Comparison of ENCODE assay signal across 11 cellular contexts in the genomic region with DNA sequence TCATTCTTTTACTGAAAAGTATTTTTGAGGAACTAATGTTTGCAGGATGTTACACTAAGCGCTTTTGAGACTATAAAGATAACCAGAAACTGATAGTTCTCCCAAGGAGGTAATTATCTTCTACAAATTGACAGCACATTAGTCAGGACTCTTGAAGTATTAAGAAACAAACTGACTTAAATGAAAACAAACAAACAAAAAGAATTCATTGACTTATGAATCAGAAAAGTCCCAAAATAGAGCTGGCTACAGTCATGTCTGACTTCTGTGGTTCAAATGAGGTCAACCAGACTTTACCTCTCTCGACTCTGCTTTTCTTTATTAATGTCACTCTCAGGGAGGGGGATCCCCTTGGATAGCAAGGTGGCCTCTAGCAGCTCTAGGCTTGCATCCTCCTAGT.
DNase-seq lines count a peak whose midpoint lies in the region; ATAC-seq and TF ChIP-seq lines count a peak whose summit lies in the region.
"Had no signal": no experiment of that assay in that cellular context is flagged by ENCODE, and none has a peak within 500 bp of the region (broad histone marks: within the 10 kb centered on the region; RNA-seq: fewer than 3 reads in every experiment).

No MANE protein-coding gene starts in this region.

- no peak for TF ChIP-seq CTCF in fibroblast of villous mesenchyme (IDR thresholded peaks at IDR 0.05; ENCODE audit: insufficient read depth, low read depth, low read length)
- TF ChIP-seq CTCF in chondrocyte (IDR thresholded peaks at IDR 0.05): no peak
- no peak for TF ChIP-seq CTCF in endothelial cell (IDR thresholded peaks at IDR 0.05; ENCODE audit: unreplicated experiment)

- H3K36me3 Mint-ChIP-seq in chondrocyte (ENCODE audit: low read depth) (peaks cover 18% of the 10 kb centered on the region), endothelial cell (ENCODE audit: low read depth, unreplicated experiment) (peaks cover 5% of the 10 kb centered on the region)

- ATAC-seq in GM18907 (IDR thresholded peaks at IDR 0.05; ENCODE audit: unreplicated experiment): peak; percentile 99
- ATAC-seq in GM21619 (IDR thresholded peaks at IDR 0.05; ENCODE audit: unreplicated experiment): peak; percentile 97
- ATAC-seq in HG03159 (IDR thresholded peaks at IDR 0.05; ENCODE audit: unreplicated experiment): peak; percentile 90

- DNase-seq in fibroblast of villous mesenchyme (ENCODE audit: low read depth) (peak; percentile 9), chondrocyte (ENCODE audit: low spot score) (no peak), NCI-H1417 (lab: John Stamatoyannopoulos, UW) (no peak), endothelial cell (ENCODE audit: low spot score) (no peak), caudate nucleus (lab: John Stamatoyannopoulos, UW) (no peak)
- DNase-seq: activated naive CD4-positive, alpha-beta T cell; DND-41; NCI-H226 had no signal

- no peak overlapping the region for H3K4me3 ChIP-seq in fibroblast of villous mesenchyme (ENCODE audit: low read depth, low read length)

- H3K4me3 Mint-ChIP-seq in chondrocyte (ENCODE audit: unreplicated experiment): no peak overlapping the region
- no peak overlapping the region for H3K4me3 Mint-ChIP-seq in endothelial cell (ENCODE audit: unreplicated experiment)

- no peaks in the 10 kb centered on the region for H3K27me3 Mint-ChIP-seq in chondrocyte (ENCODE audit: low read depth)
- H3K27me3 Mint-ChIP-seq in endothelial cell (ENCODE audit: unreplicated experiment): no peaks in the 10 kb centered on the region

- H3K4me1 Mint-ChIP-seq in chondrocyte (ENCODE audit: low read depth) (peaks cover 16% of the 10 kb centered on the region), endothelial cell (ENCODE audit: unreplicated experiment) (peaks cover 4% of the 10 kb centered on the region)

- H3K27ac Mint-ChIP-seq in chondrocyte (ENCODE audit: unreplicated experiment) (no peak overlapping the region), endothelial cell (ENCODE audit: unreplicated experiment) (no peak overlapping the region)

- H3K27ac ChIP-seq in caudate nucleus (ENCODE audit: low read depth, low read length): no peak overlapping the region

- H3K9me3 Mint-ChIP-seq in chondrocyte (ENCODE audit: low read depth): no peaks in the 10 kb centered on the region
- no peaks in the 10 kb centered on the region for H3K9me3 Mint-ChIP-seq in endothelial cell (ENCODE audit: unreplicated experiment)
